ENCODE assay signal across 3 cellular contexts in the genomic region with DNA sequence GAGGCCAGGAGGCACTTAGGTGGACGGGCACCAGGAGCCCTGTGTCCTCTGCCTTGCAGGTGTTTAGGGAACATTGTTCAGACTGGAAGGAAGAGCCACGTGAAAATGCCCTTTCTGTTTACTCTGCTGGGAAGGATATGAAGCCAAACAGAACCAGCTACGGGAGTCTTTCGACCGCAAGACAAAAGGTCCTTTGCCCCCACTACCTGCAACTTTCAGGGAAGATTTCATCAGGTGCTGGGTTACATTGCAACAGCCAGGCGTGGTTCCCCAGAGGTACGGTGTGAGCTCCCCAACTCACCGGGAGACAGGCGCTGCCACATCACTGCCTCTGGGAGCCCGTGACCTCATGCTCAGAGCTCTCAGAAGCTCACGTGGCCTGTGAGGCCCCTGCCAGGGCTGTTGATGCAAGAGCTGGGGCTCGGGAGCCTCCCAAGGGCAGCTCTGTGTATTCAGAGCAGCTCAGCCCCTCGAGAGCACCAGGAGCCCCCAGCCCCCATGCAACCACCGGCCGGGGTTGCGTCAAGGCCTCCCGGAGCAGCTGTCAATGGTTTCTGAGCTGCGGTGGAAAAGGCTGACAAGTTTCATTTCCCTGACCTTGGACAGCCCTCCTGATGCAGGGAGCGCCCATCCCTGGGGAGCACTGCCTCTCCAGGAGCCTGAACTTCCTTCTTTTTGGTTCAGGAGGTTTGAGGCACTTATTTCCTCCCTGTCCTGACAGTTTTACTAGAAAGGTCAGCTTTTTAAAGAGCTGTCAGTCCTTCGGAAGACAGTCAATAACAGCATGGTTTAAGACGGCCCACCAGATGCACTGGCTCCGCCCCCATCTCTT.
TF ChIP-seq lines count a peak whose summit lies in the region.

No MANE protein-coding gene starts in this region.

TF ChIP-seq in GM12878, 131 proteins besides CTCF, POLR2A, EP300 and RAD21:
- TF ChIP-seq TCF12 (IDR thresholded peaks at IDR 0.05; ENCODE audit: low read depth, low read length), result 0 out of 2 replicates have a peak, but pooled peaks have one; percentile 30
- 0 out of 2 replicates have a peak, but pooled peaks have one; percentile 20 for TF ChIP-seq IKZF1 (conservative IDR thresholded peaks at IDR 0.05)
- peak; percentile 44 to 58; a peak in 3 of 4 replicates for TF ChIP-seq BHLHE40 (IDR thresholded peaks at IDR 0.05; ENCODE audit: borderline replicate concordance in 1 of 2, low read depth in 2 of 2, low read length in 1 of 2)
- no peak for TF ChIP-seq RUNX3 (IDR thresholded peaks at IDR 0.05; ENCODE audit: low read length)
- TF ChIP-seq PAX8 (IDR thresholded peaks at IDR 0.05), result no peak
- TF ChIP-seq, protein P1, sequence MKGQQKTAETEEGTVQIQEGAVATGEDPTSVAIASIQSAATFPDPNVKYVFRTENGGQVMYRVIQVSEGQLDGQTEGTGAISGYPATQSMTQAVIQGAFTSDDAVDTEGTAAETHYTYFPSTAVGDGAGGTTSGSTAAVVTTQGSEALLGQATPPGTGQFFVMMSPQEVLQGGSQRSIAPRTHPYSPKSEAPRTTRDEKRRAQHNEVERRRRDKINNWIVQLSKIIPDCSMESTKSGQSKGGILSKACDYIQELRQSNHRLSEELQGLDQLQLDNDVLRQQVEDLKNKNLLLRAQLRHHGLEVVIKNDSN (IDR thresholded peaks at IDR 0.05; ENCODE audit: borderline replicate concordance, extremely low read length, insufficient read depth, low read depth, low read length), result peak; percentile 54

TF ChIP-seq in liver, 16 proteins besides CTCF, POLR2A, EP300 and RAD21:
- TF ChIP-seq NR2F2 (IDR thresholded peaks at IDR 0.05), result peak; percentile 46
- peak; percentile 43 for TF ChIP-seq FOXA1 (IDR thresholded peaks at IDR 0.05)
- TF ChIP-seq, protein P2, sequence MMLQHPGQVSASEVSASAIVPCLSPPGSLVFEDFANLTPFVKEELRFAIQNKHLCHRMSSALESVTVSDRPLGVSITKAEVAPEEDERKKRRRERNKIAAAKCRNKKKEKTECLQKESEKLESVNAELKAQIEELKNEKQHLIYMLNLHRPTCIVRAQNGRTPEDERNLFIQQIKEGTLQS (IDR thresholded peaks at IDR 0.05), result peak; percentile 96
- peak; percentile 83 to 90 for TF ChIP-seq HNF4A (conservative IDR thresholded peaks at IDR 0.05)
- TF ChIP-seq EGR1 (IDR thresholded peaks at IDR 0.05; ENCODE audit: low read depth in 2 of 2), result no peak
- peak; percentile 89 for TF ChIP-seq MAX (IDR thresholded peaks at IDR 0.05)
- TF ChIP-seq HNF4G (IDR thresholded peaks at IDR 0.05), result peak; percentile 68
- TF ChIP-seq, protein P3, sequence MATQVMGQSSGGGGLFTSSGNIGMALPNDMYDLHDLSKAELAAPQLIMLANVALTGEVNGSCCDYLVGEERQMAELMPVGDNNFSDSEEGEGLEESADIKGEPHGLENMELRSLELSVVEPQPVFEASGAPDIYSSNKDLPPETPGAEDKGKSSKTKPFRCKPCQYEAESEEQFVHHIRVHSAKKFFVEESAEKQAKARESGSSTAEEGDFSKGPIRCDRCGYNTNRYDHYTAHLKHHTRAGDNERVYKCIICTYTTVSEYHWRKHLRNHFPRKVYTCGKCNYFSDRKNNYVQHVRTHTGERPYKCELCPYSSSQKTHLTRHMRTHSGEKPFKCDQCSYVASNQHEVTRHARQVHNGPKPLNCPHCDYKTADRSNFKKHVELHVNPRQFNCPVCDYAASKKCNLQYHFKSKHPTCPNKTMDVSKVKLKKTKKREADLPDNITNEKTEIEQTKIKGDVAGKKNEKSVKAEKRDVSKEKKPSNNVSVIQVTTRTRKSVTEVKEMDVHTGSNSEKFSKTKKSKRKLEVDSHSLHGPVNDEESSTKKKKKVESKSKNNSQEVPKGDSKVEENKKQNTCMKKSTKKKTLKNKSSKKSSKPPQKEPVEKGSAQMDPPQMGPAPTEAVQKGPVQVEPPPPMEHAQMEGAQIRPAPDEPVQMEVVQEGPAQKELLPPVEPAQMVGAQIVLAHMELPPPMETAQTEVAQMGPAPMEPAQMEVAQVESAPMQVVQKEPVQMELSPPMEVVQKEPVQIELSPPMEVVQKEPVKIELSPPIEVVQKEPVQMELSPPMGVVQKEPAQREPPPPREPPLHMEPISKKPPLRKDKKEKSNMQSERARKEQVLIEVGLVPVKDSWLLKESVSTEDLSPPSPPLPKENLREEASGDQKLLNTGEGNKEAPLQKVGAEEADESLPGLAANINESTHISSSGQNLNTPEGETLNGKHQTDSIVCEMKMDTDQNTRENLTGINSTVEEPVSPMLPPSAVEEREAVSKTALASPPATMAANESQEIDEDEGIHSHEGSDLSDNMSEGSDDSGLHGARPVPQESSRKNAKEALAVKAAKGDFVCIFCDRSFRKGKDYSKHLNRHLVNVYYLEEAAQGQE (IDR thresholded peaks at IDR 0.05), result peak; percentile 74
- peak; percentile 87 for TF ChIP-seq ZBTB33 (IDR thresholded peaks at IDR 0.05)
- TF ChIP-seq GABPA (IDR thresholded peaks at IDR 0.05 in 1 of 2, conservative IDR thresholded peaks at IDR 0.05 in 1 of 2), result no peak
- peak; percentile 59 to 90 for TF ChIP-seq JUND (IDR thresholded peaks at IDR 0.05)
- TF ChIP-seq RXRA (IDR thresholded peaks at IDR 0.05), result peak; percentile 90 to 93
- peak; percentile 63 for TF ChIP-seq FOXA2 (IDR thresholded peaks at IDR 0.05)
- peak; percentile 86 for TF ChIP-seq YY1 (IDR thresholded peaks at IDR 0.05)
- peak; percentile 85 for TF ChIP-seq TAF1 (conservative IDR thresholded peaks at IDR 0.05)
- peak; percentile 94 for TF ChIP-seq SP1 (IDR thresholded peaks at IDR 0.05)

TF ChIP-seq in GM12891, 5 proteins besides CTCF, POLR2A, EP300 and RAD21 (continued from another document):
- TF ChIP-seq POLR2AphosphoS5 (IDR thresholded peaks at IDR 0.05; ENCODE audit: low read depth, low read length) (no peak), PAX5 (IDR thresholded peaks at IDR 0.05; ENCODE audit: insufficient read depth, low read length, severe bottlenecking) (no peak), SPI1 (IDR thresholded peaks at IDR 0.05; ENCODE audit: low read depth, low read length) (no peak), TAF1 (IDR thresholded peaks at IDR 0.05; ENCODE audit: low read depth, low read length) (no peak)
TF ChIP-seq in GM12891: peak in this region for 0.
